ENCODE assay signal across 8 cellular contexts in genomic region chr10:130111115-130111847, GRCh38. TPM values are rescaled to one million over a fixed set of nuclear protein-coding genes. Genes with fewer than 3 reads are reported as not detected.
A peak's percentile ranks its signal among the peaks of the same experiment; 100 is the strongest.
DNase-seq lines count a peak whose midpoint lies in the region; ATAC-seq and TF ChIP-seq lines count a peak whose summit lies in the region.

No MANE protein-coding gene starts in this region.

- peak overlapping the region; percentile 67 to 83 (median 78) for H3K4me3 ChIP-seq in liver (ENCODE audit: low read depth in 1 of 3, low read length in 3 of 3)

- H3K27me3 ChIP-seq in liver (ENCODE audit: control insufficient read depth in 4 of 4, insufficient read depth in 4 of 4, low read length in 3 of 4): no peaks in the 10 kb centered on the region

- no peaks in the 10 kb centered on the region for H3K9me3 ChIP-seq in liver (ENCODE audit: control insufficient read depth in 4 of 4, low read length in 3 of 4)

- peak; percentile 95 for DNase-seq in NCI-H69 (lab: John Stamatoyannopoulos, UW)
- peak; percentile 76 to 94 for DNase-seq in activated CD4-positive, alpha-beta T cell treated with anti-CD3 and anti-CD28 coated beads, Interleukin-2, amount 50 U/mL, for 24 hours (ENCODE audit: low read depth in 1 of 2, low spot score in 1 of 2)
- DNase-seq in dermis microvascular lymphatic vessel endothelial cell (ENCODE audit: low read depth in 2 of 2): peak; percentile 96 to 99
- peak; percentile 92 for DNase-seq in stimulated activated CD4-positive, alpha-beta T cell treated with anti-CD3 and anti-CD28 coated beads, Interleukin-4, amount 100 ng/mL, for 1 hour

- no peak for TF ChIP-seq CTCF in C4-2B (conservative IDR thresholded peaks at IDR 0.05)
- TF ChIP-seq CTCF in liver (IDR thresholded peaks at IDR 0.05; ENCODE audit: low read depth, low read length, missing input control): no peak

- H3K4me1 ChIP-seq in liver (ENCODE audit: control insufficient read depth in 4 of 4, insufficient read depth in 4 of 4, low read length in 3 of 4): peaks cover 3 to 25% (median 17%) of the 10 kb centered on the region in 4 donors

- peak overlapping the region in 1 of 2 donors; percentile 71 for H3K9ac ChIP-seq in liver (ENCODE audit: low read depth in 1 of 2, low read length in 2 of 2)

- ATAC-seq in GM19372 (IDR thresholded peaks at IDR 0.05; ENCODE audit: low read depth, unreplicated experiment) (peak; percentile 78), HG03521 (IDR thresholded peaks at IDR 0.05; ENCODE audit: unreplicated experiment) (peak; percentile 82)

- TF ChIP-seq RAD21 in liver (IDR thresholded peaks at IDR 0.05): no peak

- WGBS in liver: 1% methylated on average over 49 of the region's 49 CpGs

- H3K27ac ChIP-seq in C4-2B: peak overlapping the region; percentile 94
- peak overlapping the region; percentile 72 to 95 for H3K27ac ChIP-seq in liver (ENCODE audit: low read depth in 1 of 2, low read length in 2 of 2)

- H3K36me3 ChIP-seq in liver (ENCODE audit: control insufficient read depth in 4 of 4, insufficient read depth in 3 of 4, low read depth in 1 of 4, low read length in 3 of 4): no peaks in the 10 kb centered on the region

TF ChIP-seq in liver, 16 proteins besides CTCF, POLR2A, EP300 and RAD21:
- no peak for TF ChIP-seq HNF4G (IDR thresholded peaks at IDR 0.05)
- TF ChIP-seq REST (IDR thresholded peaks at IDR 0.05): no peak
- no peak for TF ChIP-seq HNF4A (conservative IDR thresholded peaks at IDR 0.05)
- TF ChIP-seq FOXA2 (IDR thresholded peaks at IDR 0.05): no peak
- no peak for TF ChIP-seq NR2F2 (IDR thresholded peaks at IDR 0.05)
- peak; percentile 59 for TF ChIP-seq MAX (IDR thresholded peaks at IDR 0.05)
- TF ChIP-seq JUND (IDR thresholded peaks at IDR 0.05): no peak
- no peak for TF ChIP-seq FOXA1 (IDR thresholded peaks at IDR 0.05)
- no peak for TF ChIP-seq ATF3 (IDR thresholded peaks at IDR 0.05)
- peak in 1 of 2 donors; percentile 8 for TF ChIP-seq RXRA (IDR thresholded peaks at IDR 0.05)
- peak; percentile 77 for TF ChIP-seq SP1 (IDR thresholded peaks at IDR 0.05)
- TF ChIP-seq GABPA (IDR thresholded peaks at IDR 0.05 in 1 of 2, conservative IDR thresholded peaks at IDR 0.05 in 1 of 2): peak in 1 of 2 donors; percentile 70
- TF ChIP-seq EGR1 (IDR thresholded peaks at IDR 0.05; ENCODE audit: low read depth in 2 of 2): no peak
- TF ChIP-seq TAF1 (conservative IDR thresholded peaks at IDR 0.05): no peak
- TF ChIP-seq YY1 (IDR thresholded peaks at IDR 0.05): peak; percentile 9
- peak; percentile 96 for TF ChIP-seq ZBTB33 (IDR thresholded peaks at IDR 0.05)

RNA-seq across cellular contexts. Expression of gene C10orf143, which starts 0.7 kb away (rescaled TPM):
- total RNA-seq in dermis microvascular lymphatic vessel endothelial cell: 0.26 and 0.76 TPM in 2 replicates
- total RNA-seq in liver: under 1 TPM; 0.14 to 0.67 TPM
- 1 to 10 TPM; 1.8 to 2.7 TPM for polyA plus RNA-seq in liver

RNA-seq across cellular contexts. Expression of gene GLRX3, which starts 24.9 kb away (rescaled TPM):
- 65.2 and 72.0 TPM in 2 replicates for total RNA-seq in dermis microvascular lymphatic vessel endothelial cell
- 10 to 100 TPM; 24.0 to 25.3 TPM for total RNA-seq in liver
- polyA plus RNA-seq in liver: 10 to 100 TPM; 31.7 to 34.0 TPM

Comparison
In these comparisons a context has a peak if more than half of its experiments do, and no peak if none do; other contexts are left out.
1. Peak in every context shown above with its lines: DNase-seq, ATAC-seq, H3K4me3 ChIP-seq and H3K27ac ChIP-seq.